19 cellular contexts compared by ENCODE assay signal in genomic region chr22:41078975-41079374, GRCh38.
"Had no signal": no experiment of that assay in that cellular context is flagged by ENCODE, and none has a peak within 500 bp of the region (broad histone marks: within the 10 kb centered on the region; RNA-seq: fewer than 3 reads in every experiment).

No MANE protein-coding gene starts in this region.

- H3K4me3 Mint-ChIP-seq: activated CD8-positive, alpha-beta T cell treated with anti-CD3 and anti-CD28 coated beads for 36 hours; activated naive CD4-positive, alpha-beta T cell treated with anti-CD3 and anti-CD28 coated beads, Interleukin-2, amount 50 U/mL, for 24 hours; activated T-cell treated with anti-CD3 and anti-CD28 coated beads, Interleukin-2, amount 50 U/mL, for 4 hours; nephron; stimulated activated effector memory CD8-positive, alpha-beta T cell treated with anti-CD3 and anti-CD28 coated beads, Interleukin-12 subunit alpha, Interleukin-12 subunit beta, amount 100 ng/mL, for 72 hours; WTC11 had no signal

- H3K27ac Mint-ChIP-seq: activated CD8-positive, alpha-beta T cell treated with anti-CD3 and anti-CD28 coated beads for 36 hours; activated naive CD4-positive, alpha-beta T cell treated with anti-CD3 and anti-CD28 coated beads, Interleukin-2, amount 50 U/mL, for 24 hours; nephron; stimulated activated effector memory CD8-positive, alpha-beta T cell treated with anti-CD3 and anti-CD28 coated beads, Interleukin-12 subunit alpha, Interleukin-12 subunit beta, amount 100 ng/mL, for 72 hours; WTC11 had no signal

- H3K27me3 ChIP-seq: adrenal gland, esophagus muscularis mucosa, sigmoid colon, thyroid gland had no signal

- H3K4me3 ChIP-seq: adrenal gland, coronary artery, esophagus muscularis mucosa, left ventricle myocardium inferior, sigmoid colon, thyroid gland had no signal

- H3K36me3 Mint-ChIP-seq: activated naive CD4-positive, alpha-beta T cell treated with anti-CD3 and anti-CD28 coated beads, Interleukin-2, amount 50 U/mL, for 24 hours; stimulated activated effector memory CD8-positive, alpha-beta T cell treated with anti-CD3 and anti-CD28 coated beads, Interleukin-12 subunit alpha, Interleukin-12 subunit beta, amount 100 ng/mL, for 72 hours; WTC11 had no signal

- H3K9me3 Mint-ChIP-seq: activated CD8-positive, alpha-beta T cell treated with anti-CD3 and anti-CD28 coated beads for 36 hours; activated naive CD4-positive, alpha-beta T cell treated with anti-CD3 and anti-CD28 coated beads, Interleukin-2, amount 50 U/mL, for 24 hours; activated T-cell treated with anti-CD3 and anti-CD28 coated beads, Interleukin-2, amount 50 U/mL, for 4 hours; nephron; stimulated activated effector memory CD8-positive, alpha-beta T cell treated with anti-CD3 and anti-CD28 coated beads, Interleukin-12 subunit alpha, Interleukin-12 subunit beta, amount 100 ng/mL, for 72 hours; WTC11 had no signal

- H3K9me3 ChIP-seq: adrenal gland, esophagus muscularis mucosa, left ventricle myocardium inferior, sigmoid colon, thyroid gland had no signal

- ATAC-seq: activated CD8-positive, alpha-beta T cell treated with anti-CD3 and anti-CD28 coated beads for 36 hours; activated T-cell treated with anti-CD3 and anti-CD28 coated beads, Interleukin-2, amount 50 U/mL, for 4 hours; stimulated activated effector memory CD8-positive, alpha-beta T cell treated with anti-CD3 and anti-CD28 coated beads, Interleukin-12 subunit alpha, Interleukin-12 subunit beta, amount 100 ng/mL, for 72 hours; WTC11 had no signal

- H3K27ac ChIP-seq: adrenal gland, coronary artery, esophagus muscularis mucosa, left ventricle myocardium inferior, sigmoid colon, thyroid gland had no signal

- DNase-seq: activated CD4-positive, alpha-beta T cell treated with anti-CD3 and anti-CD28 coated beads for 48 hours; activated CD8-positive, alpha-beta T cell treated with anti-CD3 and anti-CD28 coated beads for 36 hours; activated effector memory CD4-positive, alpha-beta T cell treated with anti-CD3 and anti-CD28 coated beads, Interleukin-2, amount 50 U/mL, for 16 hours; activated T-cell treated with anti-CD3 and anti-CD28 coated beads, Interleukin-2, amount 50 U/mL, for 4 hours; adrenal gland; central memory CD4-positive, alpha-beta T cell; kidney; left ventricle myocardium inferior; mesendoderm; sigmoid colon; stimulated activated CD4-positive, alpha-beta T cell treated with anti-CD3 and anti-CD28 coated beads, Interleukin-12 subunit alpha, Interleukin-12 subunit beta, amount 100 ng/mL, for 4 hours; T-helper 2 cell; thyroid gland had no signal

- H3K27me3 Mint-ChIP-seq: activated CD8-positive, alpha-beta T cell treated with anti-CD3 and anti-CD28 coated beads for 36 hours; activated naive CD4-positive, alpha-beta T cell treated with anti-CD3 and anti-CD28 coated beads, Interleukin-2, amount 50 U/mL, for 24 hours had no signal

- H3K36me3 ChIP-seq: adrenal gland, esophagus muscularis mucosa, left ventricle myocardium inferior, sigmoid colon, thyroid gland had no signal

- H3K4me1 Mint-ChIP-seq: activated naive CD4-positive, alpha-beta T cell treated with anti-CD3 and anti-CD28 coated beads, Interleukin-2, amount 50 U/mL, for 24 hours; nephron; stimulated activated effector memory CD8-positive, alpha-beta T cell treated with anti-CD3 and anti-CD28 coated beads, Interleukin-12 subunit alpha, Interleukin-12 subunit beta, amount 100 ng/mL, for 72 hours; WTC11 had no signal

- H3K4me1 ChIP-seq: adrenal gland, esophagus muscularis mucosa, left ventricle myocardium inferior, sigmoid colon, thyroid gland had no signal
